1 cellular context compared by ENCODE assay signal in genomic region chr2:189441709-189442074, GRCh38.
TF ChIP-seq lines count a peak whose summit lies in the region.

No MANE protein-coding gene starts in this region.

TF ChIP-seq in HepG2, 621 proteins besides CTCF, POLR2A, EP300 and RAD21 (continued from another document and continues in another):
- TF ChIP-seq, protein P1, sequence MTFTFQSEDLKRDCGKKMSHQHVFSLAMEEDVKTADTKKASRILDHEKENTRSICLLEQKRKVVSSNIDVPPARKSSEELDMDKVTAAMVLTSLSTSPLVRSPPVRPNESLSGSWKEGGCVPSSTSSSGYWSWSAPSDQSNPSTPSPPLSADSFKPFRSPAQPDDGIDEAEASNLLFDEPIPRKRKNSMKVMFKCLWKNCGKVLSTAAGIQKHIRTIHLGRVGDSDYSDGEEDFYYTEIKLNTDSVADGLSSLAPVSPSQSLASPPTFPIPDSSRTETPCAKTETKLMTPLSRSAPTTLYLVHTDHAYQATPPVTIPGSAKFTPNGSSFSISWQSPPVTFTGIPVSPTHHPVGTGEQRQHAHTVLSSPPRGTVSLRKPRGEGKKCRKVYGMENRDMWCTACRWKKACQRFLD (CRISPR knock-in tag; IDR thresholded peaks at IDR 0.05; ENCODE audit: borderline replicate concordance) = 0 out of 2 replicates have a peak, but pooled peaks have one; percentile 10
- TF ChIP-seq ARID5B (CRISPR knock-in tag; IDR thresholded peaks at IDR 0.05) = no peak
- TF ChIP-seq ZNF331 (CRISPR knock-in tag; IDR thresholded peaks at IDR 0.05) = no peak
- no peak for TF ChIP-seq PHF21A (CRISPR knock-in tag; IDR thresholded peaks at IDR 0.05)
- TF ChIP-seq ZNF670 (CRISPR knock-in tag; IDR thresholded peaks at IDR 0.05; ENCODE audit: borderline replicate concordance) = no peak
- no peak for TF ChIP-seq SMYD3 (CRISPR knock-in tag; IDR thresholded peaks at IDR 0.05)
- 0 out of 2 replicates have a peak, but pooled peaks have one; percentile 59 for TF ChIP-seq EEA1 (CRISPR knock-in tag; IDR thresholded peaks at IDR 0.05; ENCODE audit: borderline replicate concordance)
- no peak for TF ChIP-seq ATM (IDR thresholded peaks at IDR 0.05; ENCODE audit: borderline replicate concordance)
- no peak for TF ChIP-seq PCBP1 (IDR thresholded peaks at IDR 0.05; ENCODE audit: borderline replicate concordance, low read depth, low read length)
- TF ChIP-seq USF2 (IDR thresholded peaks at IDR 0.05; ENCODE audit: low read depth, low read length) = no peak
- TF ChIP-seq USF2 (CRISPR knock-in tag; IDR thresholded peaks at IDR 0.05; ENCODE audit: borderline replicate concordance) = no peak
- TF ChIP-seq ZNF724P (CRISPR knock-in tag; IDR thresholded peaks at IDR 0.05; ENCODE audit: borderline replicate concordance) = no peak
- TF ChIP-seq ZSCAN31 (CRISPR knock-in tag; IDR thresholded peaks at IDR 0.05; ENCODE audit: low read depth) = peak; percentile 9; the same call in 1 of the 2 replicates
- TF ChIP-seq ZNF850 (CRISPR knock-in tag; conservative IDR thresholded peaks at IDR 0.05) = 0 out of 2 replicates have a peak, but pooled peaks have one; percentile 5
- TF ChIP-seq, protein P2, sequence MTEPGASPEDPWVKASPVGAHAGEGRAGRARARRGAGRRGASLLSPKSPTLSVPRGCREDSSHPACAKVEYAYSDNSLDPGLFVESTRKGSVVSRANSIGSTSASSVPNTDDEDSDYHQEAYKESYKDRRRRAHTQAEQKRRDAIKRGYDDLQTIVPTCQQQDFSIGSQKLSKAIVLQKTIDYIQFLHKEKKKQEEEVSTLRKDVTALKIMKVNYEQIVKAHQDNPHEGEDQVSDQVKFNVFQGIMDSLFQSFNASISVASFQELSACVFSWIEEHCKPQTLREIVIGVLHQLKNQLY (CRISPR knock-in tag; IDR thresholded peaks at IDR 0.05) = no peak
- TF ChIP-seq ASH2L (IDR thresholded peaks at IDR 0.05; ENCODE audit: insufficient read length, low read depth, low read length) = peak; percentile 55
- TF ChIP-seq ZNF160 (CRISPR knock-in tag; IDR thresholded peaks at IDR 0.05) = no peak
- no peak for TF ChIP-seq ZNF589 (CRISPR knock-in tag; conservative IDR thresholded peaks at IDR 0.05)
- TF ChIP-seq ZFP91 (CRISPR knock-in tag; IDR thresholded peaks at IDR 0.05; ENCODE audit: borderline replicate concordance) = peak; percentile 48; the same call in 1 of the 2 replicates
- TF ChIP-seq TCF12 (IDR thresholded peaks at IDR 0.05) = no peak
- TF ChIP-seq TCF12 (CRISPR knock-in tag; IDR thresholded peaks at IDR 0.05) = no peak
- TF ChIP-seq, protein P3, sequence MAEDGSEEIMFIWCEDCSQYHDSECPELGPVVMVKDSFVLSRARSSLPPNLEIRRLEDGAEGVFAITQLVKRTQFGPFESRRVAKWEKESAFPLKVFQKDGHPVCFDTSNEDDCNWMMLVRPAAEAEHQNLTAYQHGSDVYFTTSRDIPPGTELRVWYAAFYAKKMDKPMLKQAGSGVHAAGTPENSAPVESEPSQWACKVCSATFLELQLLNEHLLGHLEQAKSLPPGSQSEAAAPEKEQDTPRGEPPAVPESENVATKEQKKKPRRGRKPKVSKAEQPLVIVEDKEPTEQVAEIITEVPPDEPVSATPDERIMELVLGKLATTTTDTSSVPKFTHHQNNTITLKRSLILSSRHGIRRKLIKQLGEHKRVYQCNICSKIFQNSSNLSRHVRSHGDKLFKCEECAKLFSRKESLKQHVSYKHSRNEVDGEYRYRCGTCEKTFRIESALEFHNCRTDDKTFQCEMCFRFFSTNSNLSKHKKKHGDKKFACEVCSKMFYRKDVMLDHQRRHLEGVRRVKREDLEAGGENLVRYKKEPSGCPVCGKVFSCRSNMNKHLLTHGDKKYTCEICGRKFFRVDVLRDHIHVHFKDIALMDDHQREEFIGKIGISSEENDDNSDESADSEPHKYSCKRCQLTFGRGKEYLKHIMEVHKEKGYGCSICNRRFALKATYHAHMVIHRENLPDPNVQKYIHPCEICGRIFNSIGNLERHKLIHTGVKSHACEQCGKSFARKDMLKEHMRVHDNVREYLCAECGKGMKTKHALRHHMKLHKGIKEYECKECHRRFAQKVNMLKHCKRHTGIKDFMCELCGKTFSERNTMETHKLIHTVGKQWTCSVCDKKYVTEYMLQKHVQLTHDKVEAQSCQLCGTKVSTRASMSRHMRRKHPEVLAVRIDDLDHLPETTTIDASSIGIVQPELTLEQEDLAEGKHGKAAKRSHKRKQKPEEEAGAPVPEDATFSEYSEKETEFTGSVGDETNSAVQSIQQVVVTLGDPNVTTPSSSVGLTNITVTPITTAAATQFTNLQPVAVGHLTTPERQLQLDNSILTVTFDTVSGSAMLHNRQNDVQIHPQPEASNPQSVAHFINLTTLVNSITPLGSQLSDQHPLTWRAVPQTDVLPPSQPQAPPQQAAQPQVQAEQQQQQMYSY (CRISPR knock-in tag; IDR thresholded peaks at IDR 0.05) = no peak
- 0 out of 2 replicates have a peak, but pooled peaks have one; percentile 12 for TF ChIP-seq ZSCAN20 (CRISPR knock-in tag; IDR thresholded peaks at IDR 0.05; ENCODE audit: borderline replicate concordance)
- no peak for TF ChIP-seq BCLAF1 (IDR thresholded peaks at IDR 0.05)
- TF ChIP-seq, protein P4, sequence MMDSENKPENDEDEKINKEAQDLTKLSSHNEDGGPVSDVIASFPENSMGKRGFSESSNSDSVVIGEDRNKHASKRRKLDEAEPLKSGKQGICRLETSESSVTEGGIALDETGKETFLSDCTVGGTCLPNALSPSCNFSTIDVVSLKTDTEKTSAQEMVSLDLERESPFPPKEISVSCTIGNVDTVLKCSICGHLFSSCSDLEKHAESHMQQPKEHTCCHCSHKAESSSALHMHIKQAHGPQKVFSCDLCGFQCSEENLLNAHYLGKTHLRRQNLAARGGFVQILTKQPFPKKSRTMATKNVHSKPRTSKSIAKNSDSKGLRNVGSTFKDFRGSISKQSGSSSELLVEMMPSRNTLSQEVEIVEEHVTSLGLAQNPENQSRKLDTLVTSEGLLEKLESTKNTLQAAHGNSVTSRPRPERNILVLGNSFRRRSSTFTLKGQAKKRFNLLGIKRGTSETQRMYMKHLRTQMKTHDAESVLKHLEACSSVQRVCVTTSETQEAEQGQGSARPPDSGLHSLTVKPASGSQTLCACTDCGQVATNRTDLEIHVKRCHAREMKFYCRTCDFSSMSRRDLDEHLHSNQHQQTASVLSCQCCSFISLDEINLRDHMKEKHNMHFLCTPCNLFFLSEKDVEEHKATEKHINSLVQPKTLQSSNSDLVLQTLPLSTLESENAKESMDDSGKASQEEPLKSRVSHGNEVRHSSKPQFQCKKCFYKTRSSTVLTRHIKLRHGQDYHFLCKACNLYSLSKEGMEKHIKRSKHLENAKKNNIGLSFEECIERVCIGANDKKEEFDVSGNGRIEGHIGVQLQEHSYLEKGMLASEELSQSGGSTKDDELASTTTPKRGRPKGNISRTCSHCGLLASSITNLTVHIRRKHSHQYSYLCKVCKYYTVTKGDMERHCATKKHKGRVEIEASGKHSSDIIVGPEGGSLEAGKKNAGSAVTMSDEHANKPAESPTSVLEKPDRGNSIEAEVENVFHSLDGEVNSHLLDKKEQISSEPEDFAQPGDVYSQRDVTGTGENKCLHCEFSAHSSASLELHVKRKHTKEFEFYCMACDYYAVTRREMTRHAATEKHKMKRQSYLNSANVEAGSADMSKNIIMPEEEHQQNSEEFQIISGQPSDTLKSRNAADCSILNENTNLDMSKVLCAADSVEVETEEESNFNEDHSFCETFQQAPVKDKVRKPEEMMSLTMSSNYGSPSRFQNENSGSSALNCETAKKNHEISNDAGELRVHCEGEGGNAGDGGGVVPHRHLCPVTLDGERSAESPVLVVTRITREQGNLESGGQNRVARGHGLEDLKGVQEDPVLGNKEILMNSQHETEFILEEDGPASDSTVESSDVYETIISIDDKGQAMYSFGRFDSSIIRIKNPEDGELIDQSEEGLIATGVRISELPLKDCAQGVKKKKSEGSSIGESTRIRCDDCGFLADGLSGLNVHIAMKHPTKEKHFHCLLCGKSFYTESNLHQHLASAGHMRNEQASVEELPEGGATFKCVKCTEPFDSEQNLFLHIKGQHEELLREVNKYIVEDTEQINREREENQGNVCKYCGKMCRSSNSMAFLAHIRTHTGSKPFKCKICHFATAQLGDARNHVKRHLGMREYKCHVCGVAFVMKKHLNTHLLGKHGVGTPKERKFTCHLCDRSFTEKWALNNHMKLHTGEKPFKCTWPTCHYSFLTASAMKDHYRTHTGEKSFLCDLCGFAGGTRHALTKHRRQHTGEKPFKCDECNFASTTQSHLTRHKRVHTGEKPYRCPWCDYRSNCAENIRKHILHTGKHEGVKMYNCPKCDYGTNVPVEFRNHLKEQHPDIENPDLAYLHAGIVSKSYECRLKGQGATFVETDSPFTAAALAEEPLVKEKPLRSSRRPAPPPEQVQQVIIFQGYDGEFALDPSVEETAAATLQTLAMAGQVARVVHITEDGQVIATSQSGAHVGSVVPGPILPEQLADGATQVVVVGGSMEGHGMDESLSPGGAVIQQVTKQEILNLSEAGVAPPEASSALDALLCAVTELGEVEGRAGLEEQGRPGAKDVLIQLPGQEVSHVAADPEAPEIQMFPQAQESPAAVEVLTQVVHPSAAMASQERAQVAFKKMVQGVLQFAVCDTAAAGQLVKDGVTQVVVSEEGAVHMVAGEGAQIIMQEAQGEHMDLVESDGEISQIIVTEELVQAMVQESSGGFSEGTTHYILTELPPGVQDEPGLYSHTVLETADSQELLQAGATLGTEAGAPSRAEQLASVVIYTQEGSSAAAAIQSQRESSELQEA (CRISPR knock-in tag; IDR thresholded peaks at IDR 0.05; ENCODE audit: not compliant biosample characterization) = no peak
- no peak for TF ChIP-seq ZNF761 (CRISPR knock-in tag; conservative IDR thresholded peaks at IDR 0.05)
